Comparison of ENCODE assay signal across 14 cellular contexts in the genomic region with DNA sequence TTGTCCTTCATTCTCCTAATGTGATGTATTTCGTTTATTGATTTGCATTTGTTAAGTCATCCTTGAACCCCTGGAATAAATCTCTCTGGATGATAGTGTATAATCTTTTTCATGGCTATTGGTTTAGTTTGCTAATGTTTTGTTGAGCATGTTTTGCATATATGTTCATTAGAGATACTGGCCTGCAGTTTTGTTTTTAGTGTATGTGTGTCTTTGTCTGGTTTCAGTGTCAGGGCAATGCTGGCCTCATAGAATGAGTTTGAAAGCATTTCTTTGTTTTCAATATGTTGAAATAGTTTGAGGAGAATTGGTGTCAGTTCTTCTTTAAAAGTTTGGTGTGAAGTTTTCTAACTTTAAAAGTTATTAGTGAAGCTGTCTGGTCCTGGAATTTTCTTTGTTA.
A peak's percentile ranks its signal among the peaks of the same experiment; 100 is the strongest.
DNase-seq lines count a peak whose midpoint lies in the region; ATAC-seq and TF ChIP-seq lines count a peak whose summit lies in the region.
"Had no signal": no experiment of that assay in that cellular context is flagged by ENCODE, and none has a peak within 500 bp of the region (broad histone marks: within the 10 kb centered on the region; RNA-seq: fewer than 3 reads in every experiment).

No MANE protein-coding gene starts in this region.

- H3K4me2 ChIP-seq in GM23338 = no peak overlapping the region

- no peak overlapping the region for H3K4me3 Mint-ChIP-seq in GM23338
- H3K4me3 Mint-ChIP-seq: activated CD4-positive, alpha-beta T cell treated with anti-CD3 and anti-CD28 coated beads for 36 hours had no signal

- H3K9me2 ChIP-seq in GM23338 (ENCODE audit: insufficient read depth) = no peaks in the 10 kb centered on the region; the same call in 1 of the 2 replicates

- H3K27ac ChIP-seq in GM23338 (ENCODE audit: low read depth) = no peak overlapping the region
- H3K27ac ChIP-seq: adrenal gland had no signal

- no peaks in the 10 kb centered on the region for H3K4me1 ChIP-seq in GM23338 (ENCODE audit: insufficient read depth)
- H3K4me1 ChIP-seq: adrenal gland had no signal

- DNase-seq in GM23338 (ENCODE audit: low spot score) (no peak), globus pallidus (ENCODE audit: low spot score) (no peak), DMS79 (lab: John Stamatoyannopoulos, UW) (no peak), ACHN (no peak)
- DNase-seq in activated CD4-positive, CD25-positive, alpha-beta regulatory T cell (lab: John Stamatoyannopoulos, UW) = no peak
- DNase-seq: activated CD4-positive, alpha-beta T cell treated with anti-CD3 and anti-CD28 coated beads for 36 hours; activated T-cell treated with anti-CD3 and anti-CD28 coated beads, Interleukin-2, amount 50 U/mL, for 1 hour; adrenal gland; mesenchymal stem cell; NCI-H2029 treated with DMSO at 0.1 percent for 48 hours; stimulated activated naive CD4-positive, alpha-beta T cell treated with Interleukin-2 at 50 U/mL for 16 hours; T-helper 2 cell had no signal

- no peaks in the 10 kb centered on the region for H3K4me1 Mint-ChIP-seq in GM23338
- H3K4me1 Mint-ChIP-seq: activated CD4-positive, alpha-beta T cell treated with anti-CD3 and anti-CD28 coated beads for 36 hours had no signal

- ATAC-seq in GM19324 (IDR thresholded peaks at IDR 0.05; ENCODE audit: low FRiP score, unreplicated experiment) (peak; percentile 84), GM23338 (no peak), HG03159 (IDR thresholded peaks at IDR 0.05; ENCODE audit: unreplicated experiment) (peak; percentile 85)
- ATAC-seq: activated CD4-positive, alpha-beta T cell treated with anti-CD3 and anti-CD28 coated beads for 36 hours had no signal

- H3K9me3 Mint-ChIP-seq in GM23338 = peaks cover 10% of the 10 kb centered on the region

- no peaks in the 10 kb centered on the region for H3K27me3 ChIP-seq in GM23338 (ENCODE audit: insufficient read depth)
- H3K27me3 ChIP-seq: adrenal gland had no signal

- H2AFZ ChIP-seq in GM23338 = no peak overlapping the region

- H3K27ac Mint-ChIP-seq in GM23338 = peak overlapping the region; percentile 12; the same call in 1 of the 2 replicates
- H3K27ac Mint-ChIP-seq: activated CD4-positive, alpha-beta T cell treated with anti-CD3 and anti-CD28 coated beads for 36 hours had no signal

- no peak overlapping the region for H3K4me3 ChIP-seq in GM23338
- H3K4me3 ChIP-seq: adrenal gland had no signal

- no peaks in the 10 kb centered on the region for H3K27me3 Mint-ChIP-seq in GM23338 (ENCODE audit: insufficient read depth, low read depth, poor library complexity)
- H3K27me3 Mint-ChIP-seq: activated CD4-positive, alpha-beta T cell treated with anti-CD3 and anti-CD28 coated beads for 36 hours had no signal

- no peaks in the 10 kb centered on the region for H3F3A ChIP-seq in GM23338 (replicated peaks; ENCODE audit: low read depth)

- no peaks in the 10 kb centered on the region for H3K36me3 ChIP-seq in GM23338 (ENCODE audit: insufficient read depth)
- H3K36me3 ChIP-seq: adrenal gland had no signal

- TF ChIP-seq CTCF in GM23338 (conservative IDR thresholded peaks at IDR 0.05; ENCODE audit: low read depth in 2 of 2) = no peak

- in situ Hi-C loops in ACHN (cut with HindIII; ENCODE audit: low pct_ligation_motif_present, low pct_unique_long_range_greater_than_20kb, low sequenced_read_pairs) = no loop called here

- H3K36me3 Mint-ChIP-seq in GM23338 (ENCODE audit: low read depth) = peaks cover 4% of the 10 kb centered on the region; the same call in 2 of the 3 replicates

- H3K79me2 ChIP-seq in GM23338 (replicated peaks; ENCODE audit: insufficient read depth) = no peaks in the 10 kb centered on the region

- no peaks in the 10 kb centered on the region for H4K20me1 ChIP-seq in GM23338 (replicated peaks; ENCODE audit: insufficient read depth)

TF ChIP-seq in GM23338, 12 proteins besides CTCF, POLR2A, EP300 and RAD21:
- TF ChIP-seq POLR2AphosphoS5 (IDR thresholded peaks at IDR 0.05; ENCODE audit: low read depth) (no peak), EZH2phosphoT487 (IDR thresholded peaks at IDR 0.05; ENCODE audit: unreplicated experiment) (no peak), CREB1 (CRISPR knock-in tag; IDR thresholded peaks at IDR 0.05; ENCODE audit: low read depth) (no peak)
